In the genomic region with DNA sequence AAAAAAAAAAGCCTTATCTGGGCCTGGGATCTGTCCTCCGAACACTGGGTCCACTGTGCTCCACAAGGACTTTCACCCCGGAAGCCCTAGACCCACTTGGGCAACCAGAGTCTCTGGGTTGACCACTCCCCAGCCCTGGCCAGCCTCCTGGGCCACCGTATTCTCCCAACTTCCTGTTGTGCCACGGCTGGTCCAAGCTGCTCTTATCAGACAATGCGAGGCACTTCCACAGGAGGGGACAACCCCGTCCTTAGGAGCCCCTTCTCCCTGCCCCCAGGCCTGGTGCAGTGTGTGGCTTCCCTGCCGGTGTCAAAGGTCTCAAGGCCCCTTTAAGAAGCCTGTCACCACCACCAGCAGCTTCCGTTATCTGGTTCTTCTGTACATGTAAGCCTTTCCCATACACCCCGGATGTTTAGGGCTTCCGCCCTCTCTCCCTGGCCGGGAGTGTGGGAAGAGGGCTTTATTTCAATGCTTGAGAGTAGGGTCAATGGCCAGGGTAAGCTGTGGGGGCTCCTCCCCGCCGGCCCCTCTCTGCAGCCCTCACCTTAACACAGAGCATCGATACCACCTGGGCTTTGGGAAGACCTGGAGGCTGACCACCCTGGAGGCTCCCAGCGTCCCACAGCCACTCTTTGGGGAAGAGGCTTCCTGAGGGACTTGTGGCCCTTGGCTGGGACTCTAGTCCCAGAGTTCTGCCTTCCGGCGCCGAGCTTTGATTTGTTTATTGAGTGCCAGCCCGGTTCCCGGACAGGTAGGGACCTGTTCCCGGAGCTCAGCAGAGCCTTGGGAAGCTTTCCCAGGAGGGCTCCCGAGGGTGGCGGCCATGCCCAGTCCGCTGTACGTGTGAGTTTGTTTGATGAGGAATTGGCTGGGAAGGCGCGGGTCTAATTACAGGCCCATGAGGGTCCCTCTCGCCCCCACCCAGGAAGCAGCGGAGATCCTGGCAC, we compare ENCODE assay signal across 8 cellular contexts.
DNase-seq lines count a peak whose midpoint lies in the region; ATAC-seq and TF ChIP-seq lines count a peak whose summit lies in the region.

No MANE protein-coding gene starts in this region.

- H3K36me3 Mint-ChIP-seq in activated T-cell treated with anti-CD3 and anti-CD28 coated beads, Interleukin-2, amount 50 U/mL, for 24 hours (ENCODE audit: low read depth), result peaks cover 92% of the 10 kb centered on the region

- H3K9me2 ChIP-seq in PC-9 (ENCODE audit: insufficient read depth), result no peaks in the 10 kb centered on the region

- H3K27me3 Mint-ChIP-seq in activated T-cell treated with anti-CD3 and anti-CD28 coated beads, Interleukin-2, amount 50 U/mL, for 24 hours, result no peaks in the 10 kb centered on the region

- TF ChIP-seq CTCF in testis (IDR thresholded peaks at IDR 0.05) (no peak), PC-9 (conservative IDR thresholded peaks at IDR 0.05) (no peak)

- no peak overlapping the region for H2AFZ ChIP-seq in PC-9

- no peaks in the 10 kb centered on the region for H3K79me2 ChIP-seq in PC-9 (ENCODE audit: low read depth)

- peak overlapping the region; percentile 21 to 33 for H3K27ac ChIP-seq in testis
- no peak overlapping the region for H3K27ac ChIP-seq in PC-9

- no peak for TF ChIP-seq POLR2A in testis (IDR thresholded peaks at IDR 0.05)

- no peak overlapping the region for H3K4me2 ChIP-seq in PC-9

- peak overlapping the region in 1 of 2 donors; percentile 8 for H3K4me3 ChIP-seq in testis
- H3K4me3 ChIP-seq in PC-9, result no peak overlapping the region

- H3K4me1 Mint-ChIP-seq in activated T-cell treated with anti-CD3 and anti-CD28 coated beads, Interleukin-2, amount 50 U/mL, for 24 hours (ENCODE audit: low read depth), result peaks cover 61% of the 10 kb centered on the region

- H3K9me3 ChIP-seq in testis (no peaks in the 10 kb centered on the region), PC-9 (ENCODE audit: insufficient read depth, low read depth) (no peaks in the 10 kb centered on the region)

- H3K27ac Mint-ChIP-seq in activated T-cell treated with anti-CD3 and anti-CD28 coated beads, Interleukin-2, amount 50 U/mL, for 24 hours, result peak overlapping the region; percentile 97

- H3K4me1 ChIP-seq in testis, result peaks cover 76% of the 10 kb centered on the region
- no peaks in the 10 kb centered on the region for H3K4me1 ChIP-seq in PC-9 (replicated peaks; ENCODE audit: insufficient read depth)

- intact Hi-C loops in left colon (cut with DNase I, micrococcal nuclease), result no loop called here
- intact Hi-C loops in testis (cut with DNase I; ENCODE audit: low total_unique reads), result no loop called here
- intact Hi-C loops in PC-9 (cut with micrococcal nuclease; ENCODE audit: unreplicated experiment), result no loop called here

- 64 to 66% methylated on average over 23 to 29 of the region's 29 CpGs for WGBS in testis, 2 donors

- no peaks in the 10 kb centered on the region for H3K36me3 ChIP-seq in testis (ENCODE audit: low read depth, missing control alignments)
- no peaks in the 10 kb centered on the region for H3K36me3 ChIP-seq in PC-9 (ENCODE audit: low read depth)

- DNase-seq in activated T-cell treated with anti-CD3 and anti-CD28 coated beads, Interleukin-2, amount 50 U/mL, for 1 hour, result peak; percentile 59
- DNase-seq in activated T-cell treated with anti-CD3 and anti-CD28 coated beads for 4 hours (no peak), left colon (peak; percentile 62 to 82), testis (no peak), PC-9 (no peak), NCI-H1092 (lab: John Stamatoyannopoulos, UW) (no peak), AG08396 (ENCODE audit: low spot score) (no peak)
- DNase-seq in activated T-cell treated with anti-CD3 and anti-CD28 coated beads, Interleukin-2, amount 50 U/mL, for 24 hours, result peak; percentile 73

- H3K9me3 Mint-ChIP-seq in activated T-cell treated with anti-CD3 and anti-CD28 coated beads, Interleukin-2, amount 50 U/mL, for 24 hours, result no peaks in the 10 kb centered on the region

- no TSS peak for BruUV-seq in PC-9 (replicated peaks; lab: Mats Ljungman, UMichigan)

- POLR2A ChIA-PET in PC-9 (lab: Charles Lee; ENCODE audit: unreplicated experiment), result no interaction called here

- ATAC-seq in left colon, result peak; percentile 46

- CTCF ChIA-PET in PC-9 (lab: Charles Lee), result no interaction called here

- H3K27me3 ChIP-seq in testis (no peaks in the 10 kb centered on the region), PC-9 (ENCODE audit: insufficient read depth, low read depth) (no peaks in the 10 kb centered on the region)

- no peaks in the 10 kb centered on the region for H3F3A ChIP-seq in PC-9 (ENCODE audit: insufficient read depth, low read depth)

- H4K20me1 ChIP-seq in PC-9 (ENCODE audit: insufficient read depth), result peaks cover 40% of the 10 kb centered on the region

- peak overlapping the region; percentile 98 for H3K4me3 Mint-ChIP-seq in activated T-cell treated with anti-CD3 and anti-CD28 coated beads, Interleukin-2, amount 50 U/mL, for 24 hours

Comparison
In these comparisons a context has a peak if more than half of its experiments do, and no peak if none do; other contexts are left out.
1. DNase-seq: peak in activated T-cell treated with anti-CD3 and anti-CD28 coated beads, Interleukin-2, amount 50 U/mL, for 1 hour (single experiment), activated T-cell treated with anti-CD3 and anti-CD28 coated beads, Interleukin-2, amount 50 U/mL, for 24 hours (single experiment) and left colon (2 of 2); none in activated T-cell treated with anti-CD3 and anti-CD28 coated beads for 4 hours (single experiment), testis (single experiment), PC-9 (0 of 2), NCI-H1092 (single experiment) and AG08396 (single experiment).